ENCODE assay signal across 8 cellular contexts in genomic region chr2:177478907-177479306, GRCh38.
"Had no signal": no experiment of that assay in that cellular context is flagged by ENCODE, and none has a peak within 500 bp of the region (broad histone marks: within the 10 kb centered on the region; RNA-seq: fewer than 3 reads in every experiment).

No MANE protein-coding gene starts in this region.

- ATAC-seq: GM12878 had no signal

- DNase-seq: GDM1, GF-D8 had no signal

- H3K4me3 ChIP-seq: GM12878 had no signal

- FAIRE-seq: G401.6, GM12878, GM12891, GM12892, GM18507, GM19239 had no signal
